Comparison of ENCODE assay signal across 8 cellular contexts in genomic region chr17:28763804-28764266, GRCh38. TPM values are rescaled to one million over a fixed set of nuclear protein-coding genes. Genes with fewer than 3 reads are reported as not detected.
DNase-seq lines count a peak whose midpoint lies in the region; ATAC-seq and TF ChIP-seq lines count a peak whose summit lies in the region.

No MANE protein-coding gene starts in this region.

- no peaks in the 10 kb centered on the region for H3K9me2 ChIP-seq in GM23248 (ENCODE audit: insufficient read depth)

- no peaks in the 10 kb centered on the region for H3K9me3 ChIP-seq in GM23248 (ENCODE audit: low read depth)

- POLR2A ChIA-PET in WTC11 (lab: Charles Lee): interaction anchor here (0.7 to 2.0 kb wide), 3 partner anchors 12 to 72 kb away, joined by 3 to 9 read pairs (median 5); no protein-coding TSS in a partner anchor

- no peaks in the 10 kb centered on the region for H3K9me3 Mint-ChIP-seq in WTC11

- peaks cover 30% of the 10 kb centered on the region for H3K36me3 Mint-ChIP-seq in WTC11

- no peak for ATAC-seq in WTC11
- no peak for ATAC-seq in HG03097 (IDR thresholded peaks at IDR 0.05; ENCODE audit: low FRiP score, unreplicated experiment)

- H3K27ac Mint-ChIP-seq in WTC11: peak overlapping the region; percentile 96

- H3K4me3 ChIP-seq in GM23248: no peak overlapping the region

- H3K27ac ChIP-seq in GM23248: no peak overlapping the region

- peaks cover 57% of the 10 kb centered on the region for H3K4me1 Mint-ChIP-seq in WTC11

- H3K4me3 Mint-ChIP-seq in WTC11: no peak overlapping the region

- in situ Hi-C loops in GM23248 (cut with MboI) (loop anchor here (10.0 kb wide), 1 partner anchor 131 kb away; the partner anchor contains the start of gene FLOT2), T47D (cut with HindIII; ENCODE audit: low pct_unique_long_range_greater_than_20kb, low sequenced_read_pairs) (no loop called here)

- CTCF ChIA-PET in WTC11 (lab: Charles Lee): interaction anchor here (0.6 to 6.5 kb wide), 55 partner anchors 10 to 858 kb away, joined by 3 to 147 read pairs (median 7); partner anchors contain the start of genes BLTP2, ERAL1, FAM222B and FLOT2

- H3K4me1 ChIP-seq in GM23248 (ENCODE audit: insufficient read depth): no peaks in the 10 kb centered on the region

- no peaks in the 10 kb centered on the region for H3K27me3 ChIP-seq in GM23248 (replicated peaks; ENCODE audit: insufficient read depth)

- no peaks in the 10 kb centered on the region for H4K20me1 ChIP-seq in GM23248 (ENCODE audit: insufficient read depth)

- no peaks in the 10 kb centered on the region for H3K27me3 Mint-ChIP-seq in WTC11 (ENCODE audit: low read depth)

- WGBS in GM23248 (ENCODE audit: low coverage in 1 of 2, low lambda C conversion rate in 2 of 2, missing lambda C conversion rate in 2 of 2), 2 experiments: 77 to 83% methylated on average over 5 of the region's 5 CpGs

- DNase-seq in C1 segment of cervical spinal cord (lab: John Stamatoyannopoulos, UW): peak in 11 of 14 donors; percentile 15 to 61 (median 39)
- peak; percentile 84 for DNase-seq in GM23248
- peak; percentile 69 for DNase-seq in NCI-H2171 treated with DMSO at 0.1 percent for 48 hours (lab: John Stamatoyannopoulos, UW)
- peak; percentile 81 for DNase-seq in WTC11 (ENCODE audit: low spot score)
- DNase-seq in T47D (ENCODE audit: low read depth in 1 of 2, low spot score in 1 of 2): peak; percentile 58 to 85
- DNase-seq in kidney tubule cell (ENCODE audit: low spot score): peak; percentile 74
- peak; percentile 67 to 71 for DNase-seq in stimulated activated CD4-positive, alpha-beta T cell treated with anti-CD3 and anti-CD28 coated beads, Interleukin-4, amount 100 ng/mL, for 4 hours

- TF ChIP-seq CTCF in WTC11 (IDR thresholded peaks at IDR 0.05): peak; percentile 92

- peaks cover 10% of the 10 kb centered on the region; the same call in 1 of the 2 replicates for H3K36me3 ChIP-seq in GM23248 (ENCODE audit: low read depth)

- no peak overlapping the region for H3K9ac ChIP-seq in GM23248

- peaks cover 8% of the 10 kb centered on the region; the same call in 1 of the 2 replicates for H3F3A ChIP-seq in GM23248 (ENCODE audit: insufficient read depth)

- H2AFZ ChIP-seq in GM23248: no peak overlapping the region

- no peak overlapping the region for H3K4me2 ChIP-seq in GM23248 (ENCODE audit: unreplicated experiment)

- H3K79me2 ChIP-seq in GM23248 (ENCODE audit: insufficient read depth): peaks cover 25% of the 10 kb centered on the region

TF ChIP-seq in WTC11, 78 proteins besides CTCF, POLR2A, EP300 and RAD21 (continues in another document):
- TF ChIP-seq NR1H2 (CRISPR knock-in tag; IDR thresholded peaks at IDR 0.05): no peak
- no peak for TF ChIP-seq CREM (CRISPR knock-in tag; IDR thresholded peaks at IDR 0.05)
- no peak for TF ChIP-seq AFF4 (CRISPR knock-in tag; IDR thresholded peaks at IDR 0.05; ENCODE audit: borderline replicate concordance)
- no peak for TF ChIP-seq MAX (CRISPR knock-in tag; IDR thresholded peaks at IDR 0.05)
- TF ChIP-seq, protein P1, sequence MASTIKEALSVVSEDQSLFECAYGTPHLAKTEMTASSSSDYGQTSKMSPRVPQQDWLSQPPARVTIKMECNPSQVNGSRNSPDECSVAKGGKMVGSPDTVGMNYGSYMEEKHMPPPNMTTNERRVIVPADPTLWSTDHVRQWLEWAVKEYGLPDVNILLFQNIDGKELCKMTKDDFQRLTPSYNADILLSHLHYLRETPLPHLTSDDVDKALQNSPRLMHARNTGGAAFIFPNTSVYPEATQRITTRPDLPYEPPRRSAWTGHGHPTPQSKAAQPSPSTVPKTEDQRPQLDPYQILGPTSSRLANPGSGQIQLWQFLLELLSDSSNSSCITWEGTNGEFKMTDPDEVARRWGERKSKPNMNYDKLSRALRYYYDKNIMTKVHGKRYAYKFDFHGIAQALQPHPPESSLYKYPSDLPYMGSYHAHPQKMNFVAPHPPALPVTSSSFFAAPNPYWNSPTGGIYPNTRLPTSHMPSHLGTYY (CRISPR knock-in tag; IDR thresholded peaks at IDR 0.05): no peak
- no peak for TF ChIP-seq MXD4 (CRISPR knock-in tag; IDR thresholded peaks at IDR 0.05; ENCODE audit: borderline replicate concordance)
- TF ChIP-seq JUN (CRISPR knock-in tag; IDR thresholded peaks at IDR 0.05): no peak
- TF ChIP-seq ETV6 (CRISPR knock-in tag; IDR thresholded peaks at IDR 0.05): no peak
- no peak for TF ChIP-seq AR (CRISPR knock-in tag; IDR thresholded peaks at IDR 0.05)
- no peak for TF ChIP-seq ZNF232 (CRISPR knock-in tag; IDR thresholded peaks at IDR 0.05)
- TF ChIP-seq ZBTB43 (CRISPR knock-in tag; IDR thresholded peaks at IDR 0.05): no peak
- no peak for TF ChIP-seq ZNF121 (CRISPR knock-in tag; IDR thresholded peaks at IDR 0.05)

RNA-seq across cellular contexts. Expression of gene TRAF4, which starts 20.0 kb away (rescaled TPM):
- 30.3 and 55.4 TPM in 2 replicates for total RNA-seq in GM23248 (2014; rRNA removed; shearing (Covaris generic))
- 23.4 and 23.5 TPM in 2 replicates for polyA plus RNA-seq in GM23248 (2016; fragmentation: Nextera tagmentation; extraction: Ambion mirVana)
- 192 to 268 TPM (median 192 TPM) in 3 replicates for total RNA-seq in WTC11 (2021)

RNA-seq across cellular contexts. Expression of gene NEK8, which starts 35.2 kb away (rescaled TPM):
- 2.9 and 13.5 TPM in 2 replicates for total RNA-seq in GM23248 (2014; rRNA removed; shearing (Covaris generic))
- 2.7 and 2.8 TPM in 2 replicates for polyA plus RNA-seq in GM23248 (2016; fragmentation: Nextera tagmentation; extraction: Ambion mirVana)
- 17.9 to 25.0 TPM (median 18.6 TPM) in 3 replicates for total RNA-seq in WTC11 (2021)

RNA-seq across cellular contexts. Expression of gene TLCD1, which starts 37.8 kb away (rescaled TPM):
- 4.8 and 16.3 TPM in 2 replicates for total RNA-seq in GM23248 (2014; rRNA removed; shearing (Covaris generic))
- 13.8 and 14.2 TPM in 2 replicates for polyA plus RNA-seq in GM23248 (2016; fragmentation: Nextera tagmentation; extraction: Ambion mirVana)
- total RNA-seq in WTC11 (2021): 36.0 to 41.2 TPM (median 36.5 TPM) in 3 replicates

RNA-seq across cellular contexts. Expression of gene RPL23A, which starts 44.0 kb away (rescaled TPM):
- total RNA-seq in GM23248 (2014; rRNA removed; shearing (Covaris generic)): 362 and 383 TPM in 2 replicates
- polyA plus RNA-seq in GM23248 (2016; fragmentation: Nextera tagmentation; extraction: Ambion mirVana): 1,040 and 1,075 TPM in 2 replicates
- 1,832 to 2,055 TPM (median 2,048 TPM) in 3 replicates for total RNA-seq in WTC11 (2021)

RNA-seq across cellular contexts. Expression of gene RAB34, which starts 46.2 kb away (rescaled TPM):
- 307 and 476 TPM in 2 replicates for total RNA-seq in GM23248 (2014; rRNA removed; shearing (Covaris generic))
- 277 and 293 TPM in 2 replicates for polyA plus RNA-seq in GM23248 (2016; fragmentation: Nextera tagmentation; extraction: Ambion mirVana)
- 153 to 181 TPM (median 162 TPM) in 3 replicates for total RNA-seq in WTC11 (2021)
